ENCODE assay signal across 8 cellular contexts in the genomic region with DNA sequence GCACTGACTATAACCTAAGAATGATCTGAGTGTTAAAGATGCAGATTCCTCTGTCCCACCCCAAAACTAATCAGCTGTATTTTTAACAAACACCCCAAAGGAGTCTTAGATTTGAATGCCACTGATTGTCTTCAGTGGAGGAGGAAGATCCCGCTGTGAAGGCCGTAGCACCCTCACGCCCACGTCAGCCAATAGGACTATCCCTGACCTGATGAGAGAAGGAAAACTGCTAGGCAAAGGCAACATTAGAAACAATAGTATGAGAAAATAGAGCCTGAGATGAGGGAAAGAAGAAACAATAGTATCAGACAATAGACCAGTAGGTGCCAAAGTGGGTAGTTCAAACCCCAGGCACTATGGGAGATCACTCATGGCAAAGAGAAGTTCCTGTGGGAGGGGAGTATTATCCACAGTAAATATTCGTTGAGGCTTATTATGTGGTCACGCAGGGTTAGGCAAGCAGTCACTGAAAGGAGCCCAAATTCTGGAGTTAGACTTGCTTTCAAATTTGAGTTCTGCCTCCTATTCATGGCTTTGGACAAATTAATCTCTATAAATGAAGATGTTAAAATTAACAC. TPM values are rescaled to one million over a fixed set of nuclear protein-coding genes. Genes with fewer than 3 reads are reported as not detected.
DNase-seq lines count a peak whose midpoint lies in the region; ATAC-seq and TF ChIP-seq lines count a peak whose summit lies in the region.

No MANE protein-coding gene starts in this region.

- peaks cover 19% of the 10 kb centered on the region for H3K79me2 ChIP-seq in GM23338 (replicated peaks; ENCODE audit: insufficient read depth)

- no peak overlapping the region for H2AFZ ChIP-seq in GM23338

- H3K4me3 ChIP-seq in GM23338: peak overlapping the region; percentile 85
- H3K4me3 ChIP-seq in SJCRH30: peak overlapping the region; percentile 9; the same call in 1 of the 2 replicates
- peak overlapping the region; percentile 74 to 90 (median 85) for H3K4me3 ChIP-seq in esophagus muscularis mucosa
- peak overlapping the region; percentile 91 to 95 (median 92) for H3K4me3 ChIP-seq in gastrocnemius medialis

- H3K4me1 ChIP-seq in GM23338 (ENCODE audit: insufficient read depth) (peaks cover 6% of the 10 kb centered on the region), SJCRH30 (peaks cover 33% of the 10 kb centered on the region), esophagus muscularis mucosa (peaks cover 21 to 51% (median 46%) of the 10 kb centered on the region in 4 donors), gastrocnemius medialis (peaks cover 23 to 25% of the 10 kb centered on the region in 2 donors)

- H3K36me3 Mint-ChIP-seq in GM23338 (ENCODE audit: low read depth): peaks cover 28% of the 10 kb centered on the region

- H3K27ac ChIP-seq in GM23338 (ENCODE audit: low read depth) (peak overlapping the region; percentile 100), SJCRH30 (peak overlapping the region; percentile 100), esophagus muscularis mucosa (replicated peaks in 1 of 4) (peak overlapping the region; percentile 99 to 100 (median 100)), gastrocnemius medialis (peak overlapping the region; percentile 98 to 100 (median 98))

- H3K27ac Mint-ChIP-seq in GM23338: peak overlapping the region; percentile 2; the same call in 1 of the 2 replicates

- peaks cover 21% of the 10 kb centered on the region for H3K4me1 Mint-ChIP-seq in GM23338

- H3K36me3 ChIP-seq in GM23338 (ENCODE audit: insufficient read depth) (peaks cover 6% of the 10 kb centered on the region; the same call in 1 of the 2 replicates), SJCRH30 (peaks cover 23% of the 10 kb centered on the region), esophagus muscularis mucosa (peaks cover 0 to 13% (median 6%) of the 10 kb centered on the region in 4 donors), gastrocnemius medialis (peaks cover 0 to 5% of the 10 kb centered on the region in 2 donors)

- DNase-seq in GM23338 (ENCODE audit: low spot score) (peak; percentile 45), SJCRH30 (no peak), esophagus muscularis mucosa (ENCODE audit: extremely low spot score) (no peak), gastrocnemius medialis (no peak), NCI-H2196 (lab: John Stamatoyannopoulos, UW; ENCODE audit: unreplicated experiment) (no peak), NCI-H524 treated with DMSO at 0.1 percent for 48 hours (lab: John Stamatoyannopoulos, UW) (no peak)
- DNase-seq in activated CD4-positive, CD25-positive, alpha-beta regulatory T cell (lab: John Stamatoyannopoulos, UW): no peak

- TF ChIP-seq POLR2A in esophagus muscularis mucosa (IDR thresholded peaks at IDR 0.05; ENCODE audit: low read depth): no peak
- TF ChIP-seq POLR2A in gastrocnemius medialis (IDR thresholded peaks at IDR 0.05): no peak

- TF ChIP-seq EP300 in esophagus muscularis mucosa (IDR thresholded peaks at IDR 0.05): no peak

- WGBS in esophagus muscularis mucosa: 48% methylated on average over 6 of the region's 6 CpGs

- TF ChIP-seq CTCF in GM23338 (conservative IDR thresholded peaks at IDR 0.05; ENCODE audit: low read depth in 2 of 2) (no peak), esophagus muscularis mucosa (IDR thresholded peaks at IDR 0.05) (no peak), gastrocnemius medialis (IDR thresholded peaks at IDR 0.05 in 4 of 5, conservative IDR thresholded peaks at IDR 0.05 in 1 of 5) (no peak)

- ATAC-seq in GM23338 (peak; percentile 8), gastrocnemius medialis (no peak), GM21576 (IDR thresholded peaks at IDR 0.05; ENCODE audit: unreplicated experiment) (no peak)

- H3K9me2 ChIP-seq in GM23338 (ENCODE audit: insufficient read depth): no peaks in the 10 kb centered on the region

- peak overlapping the region; percentile 97 for H3K4me3 Mint-ChIP-seq in GM23338

- H3K9me3 Mint-ChIP-seq in GM23338: peaks cover 11% of the 10 kb centered on the region

- peaks cover 44% of the 10 kb centered on the region for H3K27me3 Mint-ChIP-seq in GM23338 (ENCODE audit: insufficient read depth, low read depth, poor library complexity)

- H3F3A ChIP-seq in GM23338 (replicated peaks; ENCODE audit: low read depth): peaks cover 32% of the 10 kb centered on the region

- H4K20me1 ChIP-seq in GM23338 (replicated peaks; ENCODE audit: insufficient read depth): 0 out of 2 replicates have a peak, but pooled peaks cover 5% of the 10 kb centered on the region

- H3K27me3 ChIP-seq in GM23338 (ENCODE audit: insufficient read depth): no peaks in the 10 kb centered on the region
- no peaks in the 10 kb centered on the region for H3K27me3 ChIP-seq in SJCRH30
- no peaks in the 10 kb centered on the region for H3K27me3 ChIP-seq in esophagus muscularis mucosa
- H3K27me3 ChIP-seq in gastrocnemius medialis: no peaks in the 10 kb centered on the region

- H3K9me3 ChIP-seq in SJCRH30 (replicated peaks): no peaks in the 10 kb centered on the region
- H3K9me3 ChIP-seq in esophagus muscularis mucosa: no peaks in the 10 kb centered on the region
- H3K9me3 ChIP-seq in gastrocnemius medialis: no peaks in the 10 kb centered on the region

- in situ Hi-C loops in gastrocnemius medialis (cut with MboI; ENCODE audit: low sequenced_read_pairs in 4 of 4): loop anchor here in 1 of 4 donors (5.0 kb wide), 1 partner anchor 47 kb away; no protein-coding TSS in a partner anchor

- intact Hi-C loops in esophagus muscularis mucosa (cut with DNase I): loop anchor here (2.0 to 5.0 kb wide), 2 partner anchors 35 to 178 kb away; no protein-coding TSS in a partner anchor
- intact Hi-C loops in gastrocnemius medialis (cut with DNase I; ENCODE audit: low total_unique reads): loop anchor here (1.0 to 5.0 kb wide), 3 partner anchors 17 to 202 kb away; partner anchors contain the start of genes SNRPG and TIA1

- peak overlapping the region; percentile 93 for H3K4me2 ChIP-seq in GM23338

TF ChIP-seq in GM23338, 12 proteins besides CTCF, POLR2A, EP300 and RAD21:
- TF ChIP-seq CREB1 (CRISPR knock-in tag; IDR thresholded peaks at IDR 0.05; ENCODE audit: low read depth): 0 out of 2 replicates have a peak, but pooled peaks have one; percentile 31
- no peak for TF ChIP-seq ZNF114 (CRISPR knock-in tag; IDR thresholded peaks at IDR 0.05)
- no peak for TF ChIP-seq STAT1 (IDR thresholded peaks at IDR 0.05; ENCODE audit: unreplicated experiment)
- no peak for TF ChIP-seq ETS1 (IDR thresholded peaks at IDR 0.05)
- no peak for TF ChIP-seq ZNF331 (CRISPR knock-in tag; IDR thresholded peaks at IDR 0.05; ENCODE audit: low read depth)
- TF ChIP-seq NANOG (IDR thresholded peaks at IDR 0.05; ENCODE audit: borderline replicate concordance): no peak

RNA-seq across cellular contexts. Expression of gene PCBP1, which starts 2.8 kb away (rescaled TPM):
- total RNA-seq in GM23338 (2014; rRNA removed; shearing (Covaris generic)): 212 and 254 TPM in 2 replicates
- polyA plus RNA-seq in GM23338 (2016; fragmentation: Nextera tagmentation; extraction: Ambion mirVana): 393 and 400 TPM in 2 replicates
- total RNA-seq in SJCRH30 (2014; rRNA removed; shearing (Covaris generic)): 81.6 and 88.4 TPM in 2 replicates
- 100 to 1,000 TPM; 156 to 220 (median 189) TPM for total RNA-seq in esophagus muscularis mucosa
- total RNA-seq in gastrocnemius medialis: 100 to 1,000 TPM; 178 to 296 (median 262) TPM

Comparison
In these comparisons a context has a peak if more than half of its experiments do, and no peak if none do; other contexts are left out.
1. H3K4me3 ChIP-seq: peak in every context shown above with its lines; median percentile 92 in gastrocnemius medialis; 85 in GM23338; 85 in esophagus muscularis mucosa; 9 in SJCRH30.